In the genomic region with DNA sequence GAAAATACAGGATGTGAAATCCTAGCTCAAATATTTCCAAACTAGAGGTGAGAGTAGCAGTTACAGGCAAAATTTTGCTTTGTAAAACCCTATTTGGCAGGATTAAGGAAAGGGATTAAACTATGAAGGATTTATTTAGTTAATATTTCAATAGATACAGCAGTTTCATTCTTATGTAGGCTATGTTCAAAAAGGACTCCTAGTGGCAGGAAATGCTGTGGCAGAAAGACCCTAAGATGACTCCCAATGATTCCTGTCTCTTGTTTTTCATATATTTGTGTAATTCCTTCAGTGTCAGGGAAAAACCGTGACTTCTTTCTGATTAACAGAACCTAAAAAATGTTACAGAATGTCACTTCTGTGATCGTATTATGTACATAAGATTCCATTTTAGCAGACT, we compare ENCODE assay signal across 16 cellular contexts.
"Had no signal": no experiment of that assay in that cellular context is flagged by ENCODE, and none has a peak within 500 bp of the region (broad histone marks: within the 10 kb centered on the region; RNA-seq: fewer than 3 reads in every experiment).

No MANE protein-coding gene starts in this region.

- H3K36me3 ChIP-seq: esophagus muscularis mucosa, heart right ventricle, left lung, thoracic aorta, upper lobe of right lung had no signal

- H3K27me3 ChIP-seq: esophagus muscularis mucosa, heart right ventricle, left lung, upper lobe of right lung had no signal

- H3K4me1 Mint-ChIP-seq: activated CD4-positive, alpha-beta T cell treated with anti-CD3 and anti-CD28 coated beads, Interleukin-2, amount 10 ng/mL, durations not matched to agents 7 days and 5 days; brain; central memory CD8-positive, alpha-beta T cell; stimulated activated naive B cell treated with anti-CD40 and anti-IgM and Interleukin-4, amounts not matched to agents 10 μg/mL and 1 μg/mL and 100 μg/mL, for 72 hours had no signal

- H3K4me1 ChIP-seq: esophagus muscularis mucosa, heart right ventricle, left lung, upper lobe of right lung had no signal

- H3K27ac Mint-ChIP-seq: activated CD4-positive, alpha-beta T cell treated with anti-CD3 and anti-CD28 coated beads, Interleukin-2, amount 10 ng/mL, durations not matched to agents 7 days and 5 days; activated naive CD4-positive, alpha-beta T cell treated with anti-CD3 and anti-CD28 coated beads for 36 hours; brain; stimulated activated naive B cell treated with anti-CD40 and anti-IgM and Interleukin-4, amounts not matched to agents 10 μg/mL and 1 μg/mL and 100 μg/mL, for 72 hours had no signal

- H3K4me3 Mint-ChIP-seq: activated CD4-positive, alpha-beta T cell treated with anti-CD3 and anti-CD28 coated beads, Interleukin-2, amount 10 ng/mL, durations not matched to agents 7 days and 5 days; activated naive CD4-positive, alpha-beta T cell treated with anti-CD3 and anti-CD28 coated beads for 36 hours; activated T-cell treated with anti-CD3 and anti-CD28 coated beads, Interleukin-2, amount 50 U/mL, for 4 hours; brain; central memory CD8-positive, alpha-beta T cell; stimulated activated naive B cell treated with anti-CD40 and anti-IgM and Interleukin-4, amounts not matched to agents 10 μg/mL and 1 μg/mL and 100 μg/mL, for 72 hours had no signal

- ATAC-seq: activated T-cell treated with anti-CD3 and anti-CD28 coated beads, Interleukin-2, amount 50 U/mL, for 4 hours; heart right ventricle; left lung; stimulated activated naive B cell treated with anti-CD40 and anti-IgM and Interleukin-4, amounts not matched to agents 10 μg/mL and 1 μg/mL and 100 μg/mL, for 72 hours; upper lobe of right lung had no signal

- H3K27me3 Mint-ChIP-seq: activated CD4-positive, alpha-beta T cell treated with anti-CD3 and anti-CD28 coated beads, Interleukin-2, amount 10 ng/mL, durations not matched to agents 7 days and 5 days; central memory CD8-positive, alpha-beta T cell; stimulated activated naive B cell treated with anti-CD40 and anti-IgM and Interleukin-4, amounts not matched to agents 10 μg/mL and 1 μg/mL and 100 μg/mL, for 72 hours had no signal

- H3K9me3 ChIP-seq: esophagus muscularis mucosa, thoracic aorta, upper lobe of right lung had no signal

- H3K27ac ChIP-seq: coronary artery, esophagus muscularis mucosa, heart right ventricle, left lung, thoracic aorta, upper lobe of right lung had no signal

- DNase-seq: activated CD4-positive, alpha-beta T cell treated with anti-CD3 and anti-CD28 coated beads, Interleukin-2, amount 10 ng/mL, durations not matched to agents 7 days and 5 days; activated CD4-positive, CD25-positive, alpha-beta regulatory T cell; activated CD8-positive, alpha-beta memory T cell treated with anti-CD3 and anti-CD28 coated beads, Interleukin-2, amount 50 U/mL, for 4 hours; activated naive CD4-positive, alpha-beta T cell treated with anti-CD3 and anti-CD28 coated beads for 36 hours; activated T-cell treated with anti-CD3 and anti-CD28 coated beads, Interleukin-2, amount 50 U/mL, for 4 hours; heart right ventricle; left lung; midbrain; stimulated activated naive B cell treated with anti-CD40 and anti-IgM and Interleukin-4, amounts not matched to agents 10 μg/mL and 1 μg/mL and 100 μg/mL, for 72 hours; T-helper 9 cell; upper lobe of right lung had no signal

- H3K4me3 ChIP-seq: coronary artery, esophagus muscularis mucosa, heart right ventricle, left lung, thoracic aorta, upper lobe of right lung had no signal
